In the genomic region with DNA sequence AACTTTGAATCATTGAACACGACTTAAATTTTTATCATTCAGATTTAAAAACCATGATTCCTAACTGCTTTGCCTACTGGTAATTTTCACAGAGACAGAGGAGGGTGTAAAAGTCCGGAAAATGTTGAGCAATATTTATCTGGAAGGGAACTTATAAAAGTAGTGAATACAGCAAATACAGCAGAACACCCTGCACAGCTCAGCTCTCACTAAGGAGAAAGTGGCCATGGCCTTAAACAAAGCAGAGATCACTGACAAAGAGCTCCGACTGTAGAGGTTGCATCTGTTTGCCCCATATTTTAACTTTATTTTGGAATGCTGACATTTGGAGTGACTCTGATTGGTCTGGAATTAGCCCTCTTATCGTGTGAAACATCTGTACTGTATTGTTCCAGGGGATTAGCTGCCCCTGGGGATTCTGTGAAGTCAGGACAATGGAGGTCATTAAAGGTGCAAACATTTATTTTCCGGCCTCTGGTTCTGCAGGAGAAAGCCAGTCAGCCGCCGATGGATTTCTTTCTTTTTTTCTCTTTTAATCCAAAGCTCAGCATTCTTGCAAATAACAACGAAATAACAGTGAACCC, we compare ENCODE assay signal across 16 cellular contexts.
DNase-seq lines count a peak whose midpoint lies in the region; ATAC-seq lines count a peak whose summit lies in the region.
"Had no signal": no experiment of that assay in that cellular context is flagged by ENCODE, and none has a peak within 500 bp of the region (broad histone marks: within the 10 kb centered on the region; RNA-seq: fewer than 3 reads in every experiment).

No MANE protein-coding gene starts in this region.

- DNase-seq in A172 (ENCODE audit: low spot score) (peak; percentile 4), NCI-H524 (lab: John Stamatoyannopoulos, UW) (peak; percentile 93 to 99), mesendoderm (peak; percentile 89), KBM-7 (no peak)
- DNase-seq in stimulated activated CD4-positive, alpha-beta T cell treated with anti-CD3 and anti-CD28 coated beads, Interleukin-12 subunit alpha, Interleukin-12 subunit beta, amount 100 ng/mL, for 4 hours, result no peak
- DNase-seq: ACHN; activated T-cell treated with anti-CD3 and anti-CD28 coated beads, Interleukin-2, amount 50 U/mL, for 24 hours; DMS79; erythroblast; NCI-H526 treated with DMSO at 0.1 percent for 48 hours; WERI-Rb-1 had no signal

- H4K5ac ChIP-seq in mesendoderm (ENCODE audit: low read length), result no peak overlapping the region

- no peaks in the 10 kb centered on the region for H3K36me3 ChIP-seq in mesendoderm (ENCODE audit: control insufficient read depth, insufficient read depth, low read length)
- H3K36me3 ChIP-seq: suprapubic skin, WERI-Rb-1 had no signal

- H3K27me3 ChIP-seq in mesendoderm (ENCODE audit: insufficient read depth, low read length, poor library complexity), result no peaks in the 10 kb centered on the region
- H3K27me3 ChIP-seq: suprapubic skin had no signal

- H4K8ac ChIP-seq in mesendoderm (ENCODE audit: low read depth, low read length), result no peak overlapping the region

- no peak overlapping the region for H3K4me3 ChIP-seq in mesendoderm (ENCODE audit: low read length)
- H3K4me3 ChIP-seq: GM12878, suprapubic skin had no signal

- H3K9ac ChIP-seq in mesendoderm (ENCODE audit: low read length), result no peak overlapping the region

- H3K79me2 ChIP-seq in mesendoderm (ENCODE audit: control insufficient read depth, insufficient read depth, low read length), result no peaks in the 10 kb centered on the region

- no peak overlapping the region for H3K4me2 ChIP-seq in mesendoderm (ENCODE audit: low read length)

- H3K79me1 ChIP-seq in mesendoderm (ENCODE audit: low read length), result no peaks in the 10 kb centered on the region

- H3K4ac ChIP-seq in mesendoderm (ENCODE audit: low read depth, low read length), result no peak overlapping the region

- in situ Hi-C loops in KBM-7 (cut with MboI; ENCODE audit: low pct_unique_long_range_greater_than_20kb, low sequenced_read_pairs), result no loop called here

- H3K23ac ChIP-seq in mesendoderm (ENCODE audit: low read length), result no peak overlapping the region

- H2BK5ac ChIP-seq in mesendoderm (ENCODE audit: low read length), result peak overlapping the region; percentile 76

- no peak overlapping the region for H3K56ac ChIP-seq in mesendoderm (ENCODE audit: low read length)

- H3K4me1 ChIP-seq in mesendoderm (ENCODE audit: control insufficient read depth, low read depth, low read length), result peaks cover 7% of the 10 kb centered on the region
- H3K4me1 ChIP-seq: suprapubic skin had no signal

- no peak overlapping the region for H2AK5ac ChIP-seq in mesendoderm (ENCODE audit: low read length)

- no CpG with 5 or more reads among the region's 8 CpGs for WGBS in mesendoderm (ENCODE audit: extremely low coverage, insufficient coverage, low lambda C conversion rate)

- peak overlapping the region; percentile 87 for H3K18ac ChIP-seq in mesendoderm (ENCODE audit: low read length)

- peak; percentile 25 for ATAC-seq in esophagus mucosa
- ATAC-seq in GM19455 (IDR thresholded peaks at IDR 0.05; ENCODE audit: unreplicated experiment), result no peak
- ATAC-seq in HG02610 (IDR thresholded peaks at IDR 0.05; ENCODE audit: unreplicated experiment), result no peak
- ATAC-seq: GM12878 had no signal

- H3K27ac ChIP-seq in mesendoderm (ENCODE audit: low read depth, low read length), result peak overlapping the region; percentile 27
- H3K27ac ChIP-seq: suprapubic skin, WERI-Rb-1 had no signal

- H2BK15ac ChIP-seq in mesendoderm (replicated peaks; ENCODE audit: low read depth), result no peak overlapping the region

- H2BK120ac ChIP-seq in mesendoderm (ENCODE audit: low read depth, low read length), result no peak overlapping the region

Comparison
In these comparisons a context has a peak if more than half of its experiments do, and no peak if none do; other contexts are left out.
1. DNase-seq: peak in A172 (single experiment), NCI-H524 (2 of 2) and mesendoderm (single experiment); none in stimulated activated CD4-positive, alpha-beta T cell treated with anti-CD3 and anti-CD28 coated beads, Interleukin-12 subunit alpha, Interleukin-12 subunit beta, amount 100 ng/mL, for 4 hours (single experiment) and KBM-7 (single experiment).